7 cellular contexts compared by ENCODE assay signal in the genomic region with DNA sequence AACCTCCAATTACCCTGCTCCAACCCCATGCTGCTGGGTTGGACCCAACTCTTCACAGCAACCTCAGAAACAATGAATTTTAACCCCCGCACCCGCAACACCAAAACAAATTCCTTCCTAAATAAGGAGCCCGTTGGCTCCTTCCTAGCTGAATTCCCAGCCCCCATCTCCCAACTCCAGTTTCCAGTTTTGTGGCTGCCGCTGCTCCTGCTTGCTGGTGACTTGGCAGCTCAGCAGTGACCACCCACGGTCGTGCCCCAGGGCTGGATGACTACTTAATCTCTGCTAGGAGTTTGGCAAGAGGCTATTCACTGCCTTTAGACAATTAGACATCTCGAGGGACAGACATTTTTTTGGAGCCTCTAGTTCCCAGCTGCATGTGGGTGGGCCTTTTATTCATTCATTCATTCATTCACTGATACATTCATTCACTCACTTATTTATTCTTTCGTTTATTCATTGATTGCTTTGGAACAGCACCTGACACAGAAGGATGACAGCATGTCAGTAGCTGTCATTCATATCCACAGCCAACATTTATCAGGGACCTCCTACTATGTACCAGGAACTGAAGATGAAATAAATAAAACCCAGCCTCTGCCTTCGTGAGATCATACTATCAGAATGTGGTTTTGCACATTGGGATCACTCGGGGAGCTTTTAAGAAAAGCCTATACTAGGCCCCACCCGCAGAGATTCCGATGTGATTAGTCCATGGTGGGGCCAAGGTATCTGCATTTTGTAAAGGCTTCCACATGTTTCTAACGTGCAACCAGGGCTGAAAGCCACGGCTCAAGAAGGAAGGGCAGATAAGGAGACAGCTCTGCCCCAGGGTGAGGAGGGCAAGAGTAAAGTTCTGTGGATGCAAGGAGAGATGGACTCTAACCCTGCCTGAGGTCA.
DNase-seq lines count a peak whose midpoint lies in the region; ATAC-seq and TF ChIP-seq lines count a peak whose summit lies in the region.

No MANE protein-coding gene starts in this region.

- TF ChIP-seq CTCF in MCF 10A (IDR thresholded peaks at IDR 0.05; ENCODE audit: unreplicated experiment) (no peak), kidney epithelial cell (IDR thresholded peaks at IDR 0.05; ENCODE audit: insufficient read depth, low read length, poor library complexity, severe bottlenecking) (no peak), type B pancreatic cell (conservative IDR thresholded peaks at IDR 0.05) (no peak)

- no peaks in the 10 kb centered on the region for H3K27me3 ChIP-seq in kidney epithelial cell (ENCODE audit: control insufficient read depth, insufficient read depth, low read length)

- DNase-seq in HS-5 (ENCODE audit: low read depth) = peak; percentile 9
- peak; percentile 95 for DNase-seq in MCF 10A (ENCODE audit: unreplicated experiment)
- DNase-seq in kidney epithelial cell (ENCODE audit: low read depth) = peak; percentile 73
- no peak for DNase-seq in type B pancreatic cell (ENCODE audit: extremely low spot score, unreplicated experiment)
- DNase-seq in NCI-H2196 treated with DMSO at 0.1 percent for 48 hours (lab: John Stamatoyannopoulos, UW; ENCODE audit: unreplicated experiment) = no peak
- DNase-seq in effector CD8-positive, alpha-beta T cell (lab: John Stamatoyannopoulos, UW) = no peak

- H3K36me3 Mint-ChIP-seq in MCF 10A (ENCODE audit: insufficient read depth, unreplicated experiment) (no peaks in the 10 kb centered on the region), type B pancreatic cell (no peaks in the 10 kb centered on the region)

- intact Hi-C loops in MCF 10A (cut with micrococcal nuclease) = loop anchor here (2.0 kb wide), 1 partner anchor 69 kb away; no protein-coding TSS in a partner anchor

- no TSS peak for BruUV-seq in MCF 10A (replicated peaks; lab: Mats Ljungman, UMichigan)

- no peak overlapping the region for H3K4me3 ChIP-seq in kidney epithelial cell (ENCODE audit: low read depth, low read length)

- peaks cover 7% of the 10 kb centered on the region for H3K9me3 Mint-ChIP-seq in MCF 10A (ENCODE audit: unreplicated experiment)
- H3K9me3 Mint-ChIP-seq in type B pancreatic cell = no peaks in the 10 kb centered on the region

- POLR2A ChIA-PET in MCF 10A (lab: Yijun Ruan, JAX) = interaction anchor here (0.6 to 1.4 kb wide), 6 partner anchors 12 to 311 kb away, joined by 3 to 4 read pairs (median 3); no protein-coding TSS in a partner anchor

- peak overlapping the region; percentile 64 for H3K27ac Mint-ChIP-seq in MCF 10A (ENCODE audit: low read depth, unreplicated experiment)
- H3K27ac Mint-ChIP-seq in type B pancreatic cell = peak overlapping the region; percentile 92

- peaks cover 27% of the 10 kb centered on the region for H3K4me1 Mint-ChIP-seq in MCF 10A (ENCODE audit: insufficient read depth, unreplicated experiment)
- H3K4me1 Mint-ChIP-seq in type B pancreatic cell (ENCODE audit: unreplicated experiment) = peaks cover 55% of the 10 kb centered on the region

- no peak for ATAC-seq in HG03108 (IDR thresholded peaks at IDR 0.05; ENCODE audit: unreplicated experiment)

- CTCF ChIA-PET in MCF 10A (lab: Yijun Ruan, JAX) = interaction anchor here (0.5 to 1.4 kb wide), 4 partner anchors 30 to 166 kb away, joined by 3 to 5 read pairs (median 4); no protein-coding TSS in a partner anchor

- H3K27me3 Mint-ChIP-seq in MCF 10A (ENCODE audit: insufficient read depth, unreplicated experiment) (no peaks in the 10 kb centered on the region), type B pancreatic cell (peaks cover 3% of the 10 kb centered on the region)

- no peak overlapping the region for H3K4me3 Mint-ChIP-seq in MCF 10A (ENCODE audit: unreplicated experiment)
- H3K4me3 Mint-ChIP-seq in type B pancreatic cell = peak overlapping the region; percentile 53

- H3K36me3 ChIP-seq in kidney epithelial cell (ENCODE audit: control insufficient read depth, insufficient read depth, low read length) = no peaks in the 10 kb centered on the region

Comparison
In these comparisons a context has a peak if more than half of its experiments do, and no peak if none do; other contexts are left out.
1. DNase-seq: peak in HS-5 (single experiment), MCF 10A (single experiment) and kidney epithelial cell (single experiment); none in type B pancreatic cell (single experiment), NCI-H2196 treated with DMSO at 0.1 percent for 48 hours (single experiment) and effector CD8-positive, alpha-beta T cell (single experiment).